Comparison of ENCODE assay signal across 23 cellular contexts in genomic region chr15:40008061-40008460, GRCh38.
"Had no signal": no experiment of that assay in that cellular context is flagged by ENCODE, and none has a peak within 500 bp of the region (broad histone marks: within the 10 kb centered on the region; RNA-seq: fewer than 3 reads in every experiment).

No MANE protein-coding gene starts in this region.

- H3K9me3 ChIP-seq: adrenal gland, gastrocnemius medialis, sigmoid colon, thoracic aorta, vagina had no signal

- H3K27me3 ChIP-seq: adrenal gland, gastrocnemius medialis, sigmoid colon, spleen, vagina had no signal

- H3K27ac Mint-ChIP-seq: activated CD4-positive, alpha-beta memory T cell treated with anti-CD3 and anti-CD28 coated beads, Interleukin-2, amount 10 ng/mL, durations not matched to agents 7 days and 5 days; activated CD4-positive, alpha-beta T cell treated with anti-CD3 and anti-CD28 coated beads, Interleukin-2, amount 10 ng/mL, durations not matched to agents 24 days and 14 days; activated T-helper 1 cell treated with anti-CD3 and anti-CD28 coated beads, Interleukin-12 subunit alpha, Interleukin-12 subunit beta, Interleukin-2, Interleukin-4 antibody, amounts not matched to agents 30 ng/mL and 10 ng/mL and 1 ng/mL, durations not matched to agents 14 hours and 24 hours and 36 hours; dendritic cell treated with granulocyte-macrophage colony-stimulating factor and Interleukin-4, amounts not matched to agents 40 ng/mL and 50 ng/mL, for 4 days; nephron had no signal

- H3K4me3 ChIP-seq: adrenal gland, gastrocnemius medialis, sigmoid colon, spleen, thoracic aorta, vagina had no signal

- H3K4me3 Mint-ChIP-seq: activated CD4-positive, alpha-beta memory T cell treated with anti-CD3 and anti-CD28 coated beads, Interleukin-2, amount 10 ng/mL, durations not matched to agents 7 days and 5 days; activated CD4-positive, alpha-beta T cell treated with anti-CD3 and anti-CD28 coated beads, Interleukin-2, amount 10 ng/mL, durations not matched to agents 24 days and 14 days; activated T-helper 1 cell treated with anti-CD3 and anti-CD28 coated beads, Interleukin-12 subunit alpha, Interleukin-12 subunit beta, Interleukin-2, Interleukin-4 antibody, amounts not matched to agents 30 ng/mL and 10 ng/mL and 1 ng/mL, durations not matched to agents 14 hours and 24 hours and 36 hours; dendritic cell treated with granulocyte-macrophage colony-stimulating factor and Interleukin-4, amounts not matched to agents 40 ng/mL and 50 ng/mL, for 4 days; nephron; type B pancreatic cell had no signal

- DNase-seq: activated CD4-positive, alpha-beta memory T cell treated with anti-CD3 and anti-CD28 coated beads, Interleukin-2, amount 10 ng/mL, durations not matched to agents 7 days and 5 days; activated CD4-positive, alpha-beta T cell treated with anti-CD3 and anti-CD28 coated beads, Interleukin-2, amount 10 ng/mL, durations not matched to agents 24 days and 14 days; activated gamma-delta T cell treated with Interleukin-2 at 50 U/mL for 16 hours; adrenal gland; effector CD8-positive, alpha-beta T cell; gastrocnemius medialis; hypothalamus; midbrain; occipital lobe; retina; sigmoid colon; spleen; stimulated activated CD4-positive, alpha-beta T cell treated with anti-CD3 and anti-CD28 coated beads, Interleukin-4, amount 100 ng/mL, for 1 hour; stimulated activated naive CD4-positive, alpha-beta T cell had no signal

- H3K27ac ChIP-seq: adrenal gland, gastrocnemius medialis, sigmoid colon, spleen, thoracic aorta, vagina had no signal

- ATAC-seq: activated CD4-positive, CD25-positive, alpha-beta regulatory T cell treated with anti-CD3 and anti-CD28 coated beads, Interleukin-2, amount 50 U/mL, for 24 hours; activated naive CD4-positive, alpha-beta T cell treated with anti-CD3 and anti-CD28 coated beads, Interleukin-2, amount 50 U/mL, for 72 hours; gastrocnemius medialis had no signal

- H3K9me3 Mint-ChIP-seq: activated CD4-positive, alpha-beta memory T cell treated with anti-CD3 and anti-CD28 coated beads, Interleukin-2, amount 10 ng/mL, durations not matched to agents 7 days and 5 days; activated CD4-positive, alpha-beta T cell treated with anti-CD3 and anti-CD28 coated beads, Interleukin-2, amount 10 ng/mL, durations not matched to agents 24 days and 14 days; activated naive CD4-positive, alpha-beta T cell treated with anti-CD3 and anti-CD28 coated beads, Interleukin-2, amount 50 U/mL, for 72 hours; activated T-helper 1 cell treated with anti-CD3 and anti-CD28 coated beads, Interleukin-12 subunit alpha, Interleukin-12 subunit beta, Interleukin-2, Interleukin-4 antibody, amounts not matched to agents 30 ng/mL and 10 ng/mL and 1 ng/mL, durations not matched to agents 14 hours and 24 hours and 36 hours; type B pancreatic cell had no signal

- H3K27me3 Mint-ChIP-seq: activated CD4-positive, alpha-beta memory T cell treated with anti-CD3 and anti-CD28 coated beads, Interleukin-2, amount 10 ng/mL, durations not matched to agents 7 days and 5 days; activated CD4-positive, alpha-beta T cell treated with anti-CD3 and anti-CD28 coated beads, Interleukin-2, amount 10 ng/mL, durations not matched to agents 24 days and 14 days; dendritic cell treated with granulocyte-macrophage colony-stimulating factor and Interleukin-4, amounts not matched to agents 40 ng/mL and 50 ng/mL, for 4 days; progenitor cell of endocrine pancreas; type B pancreatic cell had no signal

- H3K4me1 ChIP-seq: adrenal gland, gastrocnemius medialis, sigmoid colon, spleen, vagina had no signal

- H3K4me1 Mint-ChIP-seq: activated CD4-positive, alpha-beta memory T cell treated with anti-CD3 and anti-CD28 coated beads, Interleukin-2, amount 10 ng/mL, durations not matched to agents 7 days and 5 days; activated CD4-positive, alpha-beta T cell treated with anti-CD3 and anti-CD28 coated beads, Interleukin-2, amount 10 ng/mL, durations not matched to agents 24 days and 14 days; nephron had no signal
